ENCODE assay signal across 10 cellular contexts in the genomic region with DNA sequence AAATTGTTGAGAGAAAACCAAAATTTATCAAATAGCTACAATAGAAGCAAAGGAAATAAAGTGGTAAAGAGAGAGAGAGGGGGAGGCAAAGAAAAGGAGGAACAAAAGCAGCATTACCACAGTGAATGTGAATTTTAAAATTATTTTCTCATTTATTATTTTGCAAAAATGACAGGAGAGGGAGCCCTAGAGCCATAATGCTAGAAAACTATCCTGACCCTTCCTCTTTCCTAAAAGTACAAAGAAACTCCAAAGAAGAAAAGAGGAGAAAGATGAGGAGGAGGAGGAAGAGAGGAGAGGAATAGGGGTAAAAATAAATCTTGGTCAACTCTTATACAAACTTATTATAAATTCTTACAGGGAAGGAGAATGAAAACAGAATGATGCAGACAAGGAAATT.
A peak's percentile ranks its signal among the peaks of the same experiment; 100 is the strongest.
DNase-seq lines count a peak whose midpoint lies in the region; ATAC-seq and TF ChIP-seq lines count a peak whose summit lies in the region.
"Had no signal": no experiment of that assay in that cellular context is flagged by ENCODE, and none has a peak within 500 bp of the region (broad histone marks: within the 10 kb centered on the region; RNA-seq: fewer than 3 reads in every experiment).

No MANE protein-coding gene starts in this region.

- peak overlapping the region in 1 of 3 experiments; percentile 64; a peak in 1 of 7 replicates for H3K27ac Mint-ChIP-seq in H9
- H3K27ac Mint-ChIP-seq: stimulated activated effector memory CD8-positive, alpha-beta T cell treated with anti-CD3 and anti-CD28 coated beads, Interleukin-12 subunit alpha, Interleukin-12 subunit beta, amount 100 ng/mL, for 72 hours had no signal

- no peak overlapping the region for H3K18ac ChIP-seq in H9 (ENCODE audit: insufficient read length, low read depth, low read length)

- H3K4ac ChIP-seq in H9 (ENCODE audit: low read depth, low read length): no peak overlapping the region

- H3K9me2 ChIP-seq in hepatocyte (replicated peaks; ENCODE audit: insufficient read depth): no peaks in the 10 kb centered on the region

- H2BK12ac ChIP-seq in H9 (ENCODE audit: insufficient read length, low read depth, low read length): no peak overlapping the region

- H3K56ac ChIP-seq in H9 (ENCODE audit: insufficient read length, low read depth, low read length): no peak overlapping the region

- peaks cover 0 to 5% of the 10 kb centered on the region in 2 experiments; a peak in 2 of 5 replicates for H3K9me3 Mint-ChIP-seq in H9

- peaks cover 0 to 3% of the 10 kb centered on the region in 2 experiments; a peak in 1 of 4 replicates for H3K4me1 Mint-ChIP-seq in H9
- H3K4me1 Mint-ChIP-seq: stimulated activated effector memory CD8-positive, alpha-beta T cell treated with anti-CD3 and anti-CD28 coated beads, Interleukin-12 subunit alpha, Interleukin-12 subunit beta, amount 100 ng/mL, for 72 hours had no signal

- H3K9me3 ChIP-seq in H9 (ENCODE audit: control insufficient read depth, low read depth, low read length): no peaks in the 10 kb centered on the region
- H3K9me3 ChIP-seq in hepatocyte (ENCODE audit: low read depth): no peaks in the 10 kb centered on the region

- H4K5ac ChIP-seq in H9 (ENCODE audit: insufficient read length, low read depth, low read length): no peak overlapping the region

- no peaks in the 10 kb centered on the region for H3K36me3 ChIP-seq in hepatocyte (replicated peaks; ENCODE audit: insufficient read depth, low read depth)

- no peak overlapping the region for H4K91ac ChIP-seq in H9 (ENCODE audit: insufficient read length, low read depth, low read length)

- H4K8ac ChIP-seq in H9 (replicated peaks; ENCODE audit: insufficient read length, low read depth, low read length): no peak overlapping the region

- H2AFZ ChIP-seq in H9 (ENCODE audit: low read length) (no peak overlapping the region), hepatocyte (peak overlapping the region; percentile 24)

- H2BK5ac ChIP-seq in H9 (ENCODE audit: insufficient read length, low read length): no peak overlapping the region

- no peak for ATAC-seq in GM21360 (IDR thresholded peaks at IDR 0.05; ENCODE audit: unreplicated experiment)
- no peak for ATAC-seq in HG02763 (IDR thresholded peaks at IDR 0.05; ENCODE audit: unreplicated experiment)
- ATAC-seq in HG02623 (IDR thresholded peaks at IDR 0.05; ENCODE audit: unreplicated experiment): no peak
- ATAC-seq: stimulated activated effector memory CD8-positive, alpha-beta T cell treated with anti-CD3 and anti-CD28 coated beads, Interleukin-12 subunit alpha, Interleukin-12 subunit beta, amount 100 ng/mL, for 72 hours had no signal

- H4K20me1 ChIP-seq in H9 (ENCODE audit: control insufficient read depth, insufficient read depth, insufficient read length): no peaks in the 10 kb centered on the region
- H4K20me1 ChIP-seq in hepatocyte (ENCODE audit: insufficient read depth, poor library complexity, severe bottlenecking): no peaks in the 10 kb centered on the region

- H3K4me2 ChIP-seq in H9 (ENCODE audit: insufficient read depth, insufficient read length, low read length) (no peak overlapping the region), hepatocyte (no peak overlapping the region)

- H3K4me1 ChIP-seq in H9 (ENCODE audit: insufficient read depth, low read length) (no peaks in the 10 kb centered on the region), hepatocyte (ENCODE audit: insufficient read depth) (no peaks in the 10 kb centered on the region)

- DNase-seq in AML-193 (lab: John Stamatoyannopoulos, UW) (peak; percentile 2 to 12), H9 (no peak), SKM-1 treated with dmso at 0.1 percent for 144 hours (lab: John Stamatoyannopoulos, UW; ENCODE audit: unreplicated experiment) (peak; percentile 34), hepatocyte (ENCODE audit: low spot score) (no peak)
- no peak for DNase-seq in central memory CD4-positive, alpha-beta T cell
- DNase-seq: T-helper 9 cell had no signal

- H3K14ac ChIP-seq in H9 (ENCODE audit: insufficient read depth, low read length): no peak overlapping the region

- H3K4me3 ChIP-seq in hepatocyte: no peak overlapping the region

- H3K27ac ChIP-seq in H9 (ENCODE audit: insufficient read length, low read depth, low read length) (no peak overlapping the region), hepatocyte (no peak overlapping the region)

- H3K36me3 Mint-ChIP-seq in H9 (ENCODE audit: insufficient read depth in 1 of 3, low read depth in 3 of 3): peaks cover 0 to 10% (median 0%) of the 10 kb centered on the region in 3 experiments; a peak in 2 of 7 replicates
- H3K36me3 Mint-ChIP-seq: stimulated activated effector memory CD8-positive, alpha-beta T cell treated with anti-CD3 and anti-CD28 coated beads, Interleukin-12 subunit alpha, Interleukin-12 subunit beta, amount 100 ng/mL, for 72 hours had no signal

- H3T11ph ChIP-seq in H9 (ENCODE audit: low read length): no peak overlapping the region

- H2BK120ac ChIP-seq in H9 (ENCODE audit: low read depth, low read length, poor library complexity, severe bottlenecking): no peak overlapping the region

- H3K23ac ChIP-seq in H9 (ENCODE audit: insufficient read length, low read depth, low read length): no peak overlapping the region

- H3K4me3 Mint-ChIP-seq in H9: no peak overlapping the region
- H3K4me3 Mint-ChIP-seq: stimulated activated effector memory CD8-positive, alpha-beta T cell treated with anti-CD3 and anti-CD28 coated beads, Interleukin-12 subunit alpha, Interleukin-12 subunit beta, amount 100 ng/mL, for 72 hours had no signal

- H3K27me3 ChIP-seq in H9 (ENCODE audit: insufficient read depth, low read length) (no peaks in the 10 kb centered on the region), hepatocyte (no peaks in the 10 kb centered on the region)

- H3K79me1 ChIP-seq in H9 (ENCODE audit: insufficient read depth, low read depth, low read length, poor library complexity, severe bottlenecking): no peaks in the 10 kb centered on the region

- TF ChIP-seq CTCF in H9 (conservative IDR thresholded peaks at IDR 0.05) (peak; percentile 61; the same call in 2 of the 3 replicates), hepatocyte (IDR thresholded peaks at IDR 0.05; ENCODE audit: poor library complexity) (peak; percentile 73)

- H2AK5ac ChIP-seq in H9 (ENCODE audit: insufficient read length, low read length): no peak overlapping the region

- no peak overlapping the region for H2BK15ac ChIP-seq in H9 (ENCODE audit: low read depth, low read length)

- peak overlapping the region; percentile 60 for H2BK20ac ChIP-seq in H9 (ENCODE audit: low read depth, low read length, poor library complexity, severe bottlenecking)

- H3K9ac ChIP-seq in H9 (ENCODE audit: extremely low read depth, insufficient read length, low read length): no peak overlapping the region

- no peaks in the 10 kb centered on the region for H3K23me2 ChIP-seq in H9 (ENCODE audit: insufficient read length, low read depth, low read length, poor library complexity, severe bottlenecking)

- H3K27me3 Mint-ChIP-seq in H9 (ENCODE audit: low read depth): peaks cover 2% of the 10 kb centered on the region; the same call in 1 of the 2 replicates

- H3K79me2 ChIP-seq in H9 (ENCODE audit: insufficient read depth, low read length) (no peaks in the 10 kb centered on the region), hepatocyte (no peaks in the 10 kb centered on the region)

Comparison
In these comparisons a context has a peak if more than half of its experiments do, and no peak if none do; other contexts are left out.
1. DNase-seq: peak in AML-193 (2 of 2) and SKM-1 treated with dmso at 0.1 percent for 144 hours (single experiment); none in H9 (single experiment), hepatocyte (single experiment) and central memory CD4-positive, alpha-beta T cell (single experiment).